ENCODE assay signal across 25 cellular contexts in genomic region chr5:65078331-65078730, GRCh38.
DNase-seq lines count a peak whose midpoint lies in the region; ATAC-seq, FAIRE-seq and TF ChIP-seq lines count a peak whose summit lies in the region.
"Had no signal": no experiment of that assay in that cellular context is flagged by ENCODE, and none has a peak within 500 bp of the region (broad histone marks: within the 10 kb centered on the region; RNA-seq: fewer than 3 reads in every experiment).

No MANE protein-coding gene starts in this region.

- no peak overlapping the region for H2BK120ac ChIP-seq in mesenchymal stem cell (ENCODE audit: low read depth, low read length)

- no peaks in the 10 kb centered on the region for H4K20me1 ChIP-seq in K562 (replicated peaks; ENCODE audit: control insufficient read depth, insufficient read depth, low read length)

- H4K8ac ChIP-seq in mesenchymal stem cell (ENCODE audit: low read length), result no peak overlapping the region

- H3K23ac ChIP-seq in mesenchymal stem cell (ENCODE audit: low read length in 2 of 2), result no peak overlapping the region

- TF ChIP-seq RAD21 in K562 (CRISPR knock-in tag; conservative IDR thresholded peaks at IDR 0.05 in 1 of 2, IDR thresholded peaks at IDR 0.05 in 1 of 2), result no peak

- H3K27me3 ChIP-seq in K562 (ENCODE audit: control insufficient read depth in 2 of 2, insufficient read depth in 2 of 2, low read length in 2 of 2), result no peaks in the 10 kb centered on the region
- H3K27me3 ChIP-seq in mesenchymal stem cell (ENCODE audit: control insufficient read depth in 1 of 2, insufficient read depth in 1 of 2, low read length in 2 of 2), result no peaks in the 10 kb centered on the region
- H3K27me3 ChIP-seq: foreskin keratinocyte, left lung, sigmoid colon, thyroid gland had no signal

- no peaks in the 10 kb centered on the region for H3K79me2 ChIP-seq in K562 (ENCODE audit: control insufficient read depth, insufficient read depth, low read length)

- H3K36me3 ChIP-seq in K562 (ENCODE audit: control insufficient read depth, insufficient read depth, low read length) (no peaks in the 10 kb centered on the region), mesenchymal stem cell (ENCODE audit: control insufficient read depth in 1 of 2, insufficient read depth in 2 of 2, low read depth in 1 of 2, low read length in 2 of 2) (no peaks in the 10 kb centered on the region)
- H3K36me3 ChIP-seq: HAP-1, left lung, sigmoid colon, thyroid gland had no signal

- WGBS in K562 (ENCODE audit: insufficient coverage, low coverage, missing lambda C conversion rate), result 14% methylated on average over 4 of the region's 4 CpGs
- WGBS in mesenchymal stem cell, result 91% methylated on average over 2 of the region's 4 CpGs

- H2BK12ac ChIP-seq in mesenchymal stem cell (ENCODE audit: low read length in 2 of 2), result no peak overlapping the region

- no peak overlapping the region for H2BK5ac ChIP-seq in mesenchymal stem cell (ENCODE audit: low read depth, low read length, poor library complexity, severe bottlenecking)

- peak; percentile 53; the same call in 1 of the 2 replicates for TF ChIP-seq EP300 in K562 (IDR thresholded peaks at IDR 0.05; ENCODE audit: low read length)

- no peak overlapping the region for H3K18ac ChIP-seq in mesenchymal stem cell (ENCODE audit: low read depth in 1 of 2, low read length in 2 of 2)

- H3K27ac ChIP-seq in K562 (ENCODE audit: extremely low read depth, low read depth, low read length) (peak overlapping the region; percentile 61), mesenchymal stem cell (ENCODE audit: low read length, poor library complexity, severe bottlenecking) (no peak overlapping the region)
- H3K27ac ChIP-seq: foreskin keratinocyte, RWPE1, sigmoid colon, thyroid gland had no signal

- peak overlapping the region; percentile 76 for H2AFZ ChIP-seq in K562 (ENCODE audit: low read depth, low read length)
- no peak overlapping the region for H2AFZ ChIP-seq in mesenchymal stem cell (ENCODE audit: low read depth, low read length)

- POLR2A ChIA-PET in K562 (lab: Yijun Ruan, JAX), result interaction anchor here (0.7 kb wide), 1 partner anchor 9 kb away, joined by 3 read pairs; no protein-coding TSS in a partner anchor

- TF ChIP-seq POLR2A in K562 (conservative IDR thresholded peaks at IDR 0.05), result no peak
- no peak for TF ChIP-seq POLR2A in H54 (IDR thresholded peaks at IDR 0.05; ENCODE audit: low read depth, low read length)

- no peak overlapping the region for H3K4ac ChIP-seq in mesenchymal stem cell (ENCODE audit: low read depth in 1 of 2, low read length in 2 of 2)

- TF ChIP-seq CTCF in K562 (IDR thresholded peaks at IDR 0.05 in 2 of 3, conservative IDR thresholded peaks at IDR 0.05 in 1 of 3; ENCODE audit: insufficient read depth in 2 of 3, low read depth in 1 of 3, low read length in 3 of 3), result no peak
- TF ChIP-seq CTCF in foreskin fibroblast (IDR thresholded peaks at IDR 0.05; ENCODE audit: low read depth, low read length), result no peak

- no peak overlapping the region for H4K91ac ChIP-seq in mesenchymal stem cell (ENCODE audit: low read length)

- no peak overlapping the region for H2BK15ac ChIP-seq in mesenchymal stem cell (ENCODE audit: low read depth, poor library complexity, severe bottlenecking)

- intact Hi-C loops in K562 (cut with micrococcal nuclease), result loop anchor here (5.0 kb wide), 1 partner anchor 129 kb away; no protein-coding TSS in a partner anchor

- H3K9me3 ChIP-seq in K562 (replicated peaks; ENCODE audit: control insufficient read depth, insufficient read depth, low read depth, low read length), result peaks cover 4% of the 10 kb centered on the region; the same call in 1 of the 2 replicates
- H3K9me3 ChIP-seq in mesenchymal stem cell (ENCODE audit: control insufficient read depth, low read length), result no peaks in the 10 kb centered on the region
- H3K9me3 ChIP-seq: HAP-1, left lung, sigmoid colon, SK-N-SH, thyroid gland had no signal

- H3K4me2 ChIP-seq in K562 (ENCODE audit: insufficient read depth, low read length), result peak overlapping the region; percentile 49
- no peak overlapping the region for H3K4me2 ChIP-seq in mesenchymal stem cell (ENCODE audit: low read length, poor library complexity, severe bottlenecking)
- H3K4me2 ChIP-seq: SK-N-SH had no signal

- in situ Hi-C loops in K562 (cut with MboI), result no loop called here

- 0 out of 4 replicates have a peak overlapping the region, but pooled peaks of 1 of the 2 experiments have one; percentile 27 for H3K9ac ChIP-seq in K562 (ENCODE audit: insufficient read depth in 1 of 2, low read depth in 2 of 2, low read length in 2 of 2)
- H3K9ac ChIP-seq in mesenchymal stem cell (ENCODE audit: low read length), result no peak overlapping the region
- H3K9ac ChIP-seq: SK-N-SH had no signal

- H2AK5ac ChIP-seq in mesenchymal stem cell (ENCODE audit: low read length, severe bottlenecking), result no peak overlapping the region

- H3K14ac ChIP-seq in mesenchymal stem cell (ENCODE audit: low read length in 2 of 2), result no peak overlapping the region

- H3K79me1 ChIP-seq in mesenchymal stem cell (replicated peaks; ENCODE audit: low read length, poor library complexity, severe bottlenecking), result no peaks in the 10 kb centered on the region

- peak; percentile 20 for DNase-seq in OCI-M2 (lab: John Stamatoyannopoulos, UW; ENCODE audit: unreplicated experiment)
- peak in 2 of 4 experiments; percentile 54 to 55 for DNase-seq in K562 (ENCODE audit: extremely low read depth in 1 of 4, low spot score in 3 of 4)
- DNase-seq in mesenchymal stem cell, result peak; percentile 42
- DNase-seq in H54 (ENCODE audit: insufficient read length, low spot score), result no peak
- DNase-seq in foreskin fibroblast, result no peak
- no peak for DNase-seq in 8988T
- DNase-seq in NOMO-1 (lab: John Stamatoyannopoulos, UW; ENCODE audit: unreplicated experiment in 2 of 2), result no peak
- DNase-seq: activated naive CD4-positive, alpha-beta T cell treated with anti-CD3 and anti-CD28 coated beads, Interleukin-2, amount 50 U/mL, for 16 hours; aorta; CD8-positive, alpha-beta memory T cell; DMS153; erythroblast; foreskin keratinocyte; immature natural killer cell; left lung; NCI-H1092; NCI-H187 treated with DMSO at 0.1 percent for 48 hours; NCI-H69; sigmoid colon; SK-N-SH; T-helper 17 cell; thyroid gland had no signal

- BruUV-seq in K562 (replicated peaks; lab: Mats Ljungman, UMichigan), result no TSS peak

- peak; percentile 61 for ATAC-seq in K562
- ATAC-seq: foreskin keratinocyte, left lung, T-helper 17 cell had no signal

- H3K4me3 ChIP-seq in K562 (no peak overlapping the region), mesenchymal stem cell (ENCODE audit: insufficient read depth in 1 of 2, low read depth in 1 of 2, low read length in 2 of 2) (no peak overlapping the region), foreskin fibroblast (ENCODE audit: low read depth in 1 of 2, low read length in 2 of 2) (no peak overlapping the region)
- H3K4me3 ChIP-seq: HAP-1, left lung, sigmoid colon, thyroid gland had no signal

- peaks cover 5 to 32% of the 10 kb centered on the region in 2 experiments for H3K4me1 ChIP-seq in K562 (replicated peaks in 1 of 2; ENCODE audit: control insufficient read depth in 2 of 2, insufficient read depth in 2 of 2, low read length in 2 of 2)
- no peaks in the 10 kb centered on the region for H3K4me1 ChIP-seq in mesenchymal stem cell (ENCODE audit: control insufficient read depth, insufficient read depth, low read depth, low read length)
- H3K4me1 ChIP-seq: foreskin keratinocyte, HAP-1, left lung, thyroid gland had no signal

- FAIRE-seq in K562 (lab: Jason Lieb, UNC), result no peak
- FAIRE-seq in H54 (lab: Jason Lieb, UNC), result no peak
- FAIRE-seq: G401.6 had no signal

- H3K9me1 ChIP-seq in K562 (ENCODE audit: control insufficient read depth, insufficient read depth, low read length), result no peaks in the 10 kb centered on the region

- CTCF ChIA-PET in K562 (lab: Yijun Ruan, JAX; ENCODE audit: low intra/inter-chr PET ratio), result no interaction called here

TF ChIP-seq in K562, 482 proteins besides CTCF, POLR2A, EP300 and RAD21 (continues in another document):
- TF ChIP-seq HIVEP1 (CRISPR knock-in tag; IDR thresholded peaks at IDR 0.05), result no peak
- peak; percentile 71 for TF ChIP-seq PKNOX1 (IDR thresholded peaks at IDR 0.05)
- peak; percentile 22 for TF ChIP-seq HDAC3 (IDR thresholded peaks at IDR 0.05; ENCODE audit: borderline replicate concordance, partially characterized antibody)
- peak; percentile 44; the same call in 1 of the 2 replicates for TF ChIP-seq ATF7 (IDR thresholded peaks at IDR 0.05)
- TF ChIP-seq ZC3H4 (CRISPR knock-in tag; IDR thresholded peaks at IDR 0.05; ENCODE audit: borderline replicate concordance), result no peak
- peak; percentile 65 for TF ChIP-seq LEF1 (IDR thresholded peaks at IDR 0.05)
- TF ChIP-seq TRIM24 (IDR thresholded peaks at IDR 0.05), result peak in 1 of 2 experiments; percentile 8; a peak in 1 of 4 replicates
- peak; percentile 93 for TF ChIP-seq SOX6 (IDR thresholded peaks at IDR 0.05)
- TF ChIP-seq BCOR (IDR thresholded peaks at IDR 0.05), result no peak
- no peak for TF ChIP-seq SMARCC2 (IDR thresholded peaks at IDR 0.05; ENCODE audit: low read depth)
- TF ChIP-seq MAFG (tag; conservative IDR thresholded peaks at IDR 0.05), result 0 out of 2 replicates have a peak, but pooled peaks have one; percentile 5
- no peak; the same call in 1 of the 2 replicates for TF ChIP-seq JUND (IDR thresholded peaks at IDR 0.05; ENCODE audit: borderline replicate concordance, low read depth, low read length)
- TF ChIP-seq JUND (tag; IDR thresholded peaks at IDR 0.05; ENCODE audit: borderline replicate concordance, low read depth, low read length), result peak; percentile 51; the same call in 1 of the 3 replicates
- 0 out of 2 replicates have a peak, but pooled peaks have one; percentile 12 for TF ChIP-seq GABPA (tag; conservative IDR thresholded peaks at IDR 0.05; ENCODE audit: low read depth)

Comparison
In these comparisons a context has a peak if more than half of its experiments do, and no peak if none do; other contexts are left out.
1. DNase-seq: peak in OCI-M2 (single experiment) and mesenchymal stem cell (single experiment); none in H54 (single experiment), foreskin fibroblast (0 of 2), 8988T (single experiment) and NOMO-1 (0 of 2).